1 cellular context compared by ENCODE assay signal in genomic region chr9:112624711-112625707, GRCh38.
TF ChIP-seq lines count a peak whose summit lies in the region.

No MANE protein-coding gene starts in this region.

TF ChIP-seq in GM23338, 12 proteins besides CTCF, POLR2A, EP300 and RAD21 (continued from another document):
- TF ChIP-seq ZNF462 (CRISPR knock-in tag; IDR thresholded peaks at IDR 0.05) (no peak), ZNF114 (CRISPR knock-in tag; IDR thresholded peaks at IDR 0.05) (no peak), REST (IDR thresholded peaks at IDR 0.05; ENCODE audit: unreplicated experiment) (no peak)
